ENCODE assay signal across 22 cellular contexts in genomic region chr1:42312576-42313212, GRCh38. TPM values are rescaled to one million over a fixed set of nuclear protein-coding genes. Genes with fewer than 3 reads are reported as not detected.
A peak's percentile ranks its signal among the peaks of the same experiment; 100 is the strongest.
DNase-seq lines count a peak whose midpoint lies in the region; ATAC-seq, FAIRE-seq and TF ChIP-seq lines count a peak whose summit lies in the region.
"Had no signal": no experiment of that assay in that cellular context is flagged by ENCODE, and none has a peak within 500 bp of the region (broad histone marks: within the 10 kb centered on the region; RNA-seq: fewer than 3 reads in every experiment).

No MANE protein-coding gene starts in this region.

- POLR2A ChIA-PET in RWPE1 (lab: Yijun Ruan, JAX; ENCODE audit: low non-redundant PET) = no interaction called here

- FAIRE-seq in H54 (lab: Jason Lieb, UNC) = peak; percentile 41
- FAIRE-seq: H1, small intestine had no signal

- no peak for ATAC-seq in GM18520 (IDR thresholded peaks at IDR 0.05; ENCODE audit: unreplicated experiment)

- DNase-seq in H54 (ENCODE audit: insufficient read length, low spot score) = no peak
- no peak for DNase-seq in RWPE1 (ENCODE audit: low spot score)
- peak; percentile 32 for DNase-seq in cerebellum (ENCODE audit: low spot score)
- DNase-seq in renal cortical epithelial cell (ENCODE audit: low read depth) = peak; percentile 15
- DNase-seq in T-helper 2 cell = no peak
- no peak for DNase-seq in activated T-cell treated with anti-CD3 and anti-CD28 coated beads, Interleukin-2, amount 50 U/mL, for 1 hour
- no peak for DNase-seq in COLO829 (ENCODE audit: low spot score)
- DNase-seq: activated CD8-positive, alpha-beta memory T cell treated with anti-CD3 and anti-CD28 coated beads for 24 hours; activated naive CD4-positive, alpha-beta T cell treated with anti-CD3 and anti-CD28 coated beads, Interleukin-2, amount 10 ng/mL, durations not matched to agents 7 days and 5 days; aorta; CD8-positive, alpha-beta memory T cell; DMS53; Kasumi-1; NCI-H1436; NCI-H2107; NCI-H524; small intestine; stimulated activated naive CD4-positive, alpha-beta T cell treated with Interleukin-2 at 50 U/mL for 16 hours; T1000; tibial artery had no signal

- CTCF ChIA-PET in RWPE1 (lab: Yijun Ruan, JAX) = interaction anchor here (0.7 kb wide), 1 partner anchor 12 kb away, joined by 3 read pairs; no protein-coding TSS in a partner anchor

- TF ChIP-seq POLR2A in H54 (IDR thresholded peaks at IDR 0.05; ENCODE audit: low read depth, low read length) = no peak

- peak overlapping the region; percentile 65 for H3K27ac ChIP-seq in RWPE1
- H3K27ac ChIP-seq: tibial artery had no signal

- no peak for TF ChIP-seq CTCF in RWPE1 (conservative IDR thresholded peaks at IDR 0.05; ENCODE audit: low read depth)

RNA-seq across cellular contexts. Expression of gene FOXJ3, which starts 22.3 kb away (rescaled TPM):
- total RNA-seq in cerebellum (60.8 TPM), renal cortical epithelial cell (9.9 and 36.7 TPM in 2 replicates)

Comparison
In these comparisons a context has a peak if more than half of its experiments do, and no peak if none do; other contexts are left out.
1. DNase-seq: peak in cerebellum (single experiment) and renal cortical epithelial cell (single experiment); none in H54 (single experiment), RWPE1 (single experiment), T-helper 2 cell (0 of 5), activated T-cell treated with anti-CD3 and anti-CD28 coated beads, Interleukin-2, amount 50 U/mL, for 1 hour (single experiment) and COLO829 (single experiment).